ENCODE assay signal across 1 cellular context in genomic region chr16:23595951-23596720, GRCh38.
TF ChIP-seq lines count a peak whose summit lies in the region.

Gene NDUFAB1 (minus strand): TSS chr16:23596316. CDS start chr16:23596290, 26 bp downstream.

TF ChIP-seq in HepG2, 621 proteins besides CTCF, POLR2A, EP300 and RAD21 (continued from another document and continues in another):
- TF ChIP-seq ZNF841 (CRISPR knock-in tag; IDR thresholded peaks at IDR 0.05; ENCODE audit: borderline replicate concordance), result no peak
- TF ChIP-seq ZNF839 (CRISPR knock-in tag; IDR thresholded peaks at IDR 0.05; ENCODE audit: borderline replicate concordance), result peak; percentile 89; the same call in 1 of the 2 replicates
- peak; percentile 87 for TF ChIP-seq FOXO1 (CRISPR knock-in tag; IDR thresholded peaks at IDR 0.05)
- TF ChIP-seq MAFG (CRISPR knock-in tag; IDR thresholded peaks at IDR 0.05), result no peak
- TF ChIP-seq JDP2 (CRISPR knock-in tag; IDR thresholded peaks at IDR 0.05; ENCODE audit: borderline replicate concordance), result no peak
- TF ChIP-seq HOXD1 (CRISPR knock-in tag; IDR thresholded peaks at IDR 0.05), result peak; percentile 90; the same call in 1 of the 2 replicates
- no peak for TF ChIP-seq MLLT10 (CRISPR knock-in tag; IDR thresholded peaks at IDR 0.05)
- TF ChIP-seq ZNF431 (CRISPR knock-in tag; IDR thresholded peaks at IDR 0.05; ENCODE audit: borderline replicate concordance, low read depth), result peak; percentile 60; the same call in 1 of the 2 replicates
- peak; percentile 96 for TF ChIP-seq ZNF547 (CRISPR knock-in tag; IDR thresholded peaks at IDR 0.05)
- peak; percentile 86 for TF ChIP-seq MIXL1 (CRISPR knock-in tag; IDR thresholded peaks at IDR 0.05)
- TF ChIP-seq GTF3A (CRISPR knock-in tag; conservative IDR thresholded peaks at IDR 0.05), result peak; percentile 79; the same call in 1 of the 2 replicates
- no peak for TF ChIP-seq ZNF879 (CRISPR knock-in tag; IDR thresholded peaks at IDR 0.05)
- TF ChIP-seq ZSCAN21 (CRISPR knock-in tag; IDR thresholded peaks at IDR 0.05; ENCODE audit: borderline replicate concordance), result peak; percentile 96
- TF ChIP-seq SP4 (CRISPR knock-in tag; IDR thresholded peaks at IDR 0.05), result peak; percentile 95
- peak; percentile 90 for TF ChIP-seq ZNF274 (CRISPR knock-in tag; IDR thresholded peaks at IDR 0.05)
- 0 out of 2 replicates have a peak, but pooled peaks have one; percentile 61 for TF ChIP-seq REXO4 (CRISPR knock-in tag; IDR thresholded peaks at IDR 0.05; ENCODE audit: borderline replicate concordance)
- TF ChIP-seq ZHX1 (CRISPR knock-in tag; IDR thresholded peaks at IDR 0.05; ENCODE audit: low read depth), result peak; percentile 80
- TF ChIP-seq ZNF687 (CRISPR knock-in tag; IDR thresholded peaks at IDR 0.05), result peak; percentile 98
- TF ChIP-seq BRF2 (CRISPR knock-in tag; IDR thresholded peaks at IDR 0.05), result peak; percentile 95
- TF ChIP-seq ZNF512 (CRISPR knock-in tag; IDR thresholded peaks at IDR 0.05), result peak; percentile 68; the same call in 1 of the 2 replicates
- peak; percentile 43; the same call in 1 of the 2 replicates for TF ChIP-seq ZNF552 (CRISPR knock-in tag; IDR thresholded peaks at IDR 0.05; ENCODE audit: borderline replicate concordance)
- peak; percentile 94 for TF ChIP-seq ZBTB34 (CRISPR knock-in tag; IDR thresholded peaks at IDR 0.05)
- no peak for TF ChIP-seq CHD4 (IDR thresholded peaks at IDR 0.05; ENCODE audit: borderline replicate concordance, low read length)
- TF ChIP-seq ZNF281 (CRISPR knock-in tag; IDR thresholded peaks at IDR 0.05; ENCODE audit: borderline replicate concordance), result peak; percentile 59; the same call in 1 of the 2 replicates
- TF ChIP-seq TBX2 (CRISPR knock-in tag; IDR thresholded peaks at IDR 0.05; ENCODE audit: borderline replicate concordance), result peak; percentile 92
- peak; percentile 99 for TF ChIP-seq HMGXB4 (CRISPR knock-in tag; IDR thresholded peaks at IDR 0.05; ENCODE audit: borderline replicate concordance in 1 of 2, low read depth in 1 of 2)
- peak; percentile 13 for TF ChIP-seq ARID3A (IDR thresholded peaks at IDR 0.05; ENCODE audit: low read depth, low read length)
- peak; percentile 63; the same call in 1 of the 2 replicates for TF ChIP-seq TFAP4 (IDR thresholded peaks at IDR 0.05; ENCODE audit: borderline replicate concordance, low read depth)
- no peak for TF ChIP-seq FOXA1 (IDR thresholded peaks at IDR 0.05)
- TF ChIP-seq FOXA1 (CRISPR knock-in tag; IDR thresholded peaks at IDR 0.05), result peak; percentile 67
- no peak for TF ChIP-seq CSRNP2 (CRISPR knock-in tag; conservative IDR thresholded peaks at IDR 0.05; ENCODE audit: low read depth)
- TF ChIP-seq EEA1 (CRISPR knock-in tag; IDR thresholded peaks at IDR 0.05; ENCODE audit: borderline replicate concordance), result peak; percentile 96; the same call in 1 of the 2 replicates
- TF ChIP-seq SRY (CRISPR knock-in tag; IDR thresholded peaks at IDR 0.05), result peak; percentile 92
